8 cellular contexts compared by ENCODE assay signal in genomic region chr9:114267-115117, GRCh38. TPM values are rescaled to one million over a fixed set of nuclear protein-coding genes. Genes with fewer than 3 reads are reported as not detected.
DNase-seq lines count a peak whose midpoint lies in the region; ATAC-seq and TF ChIP-seq lines count a peak whose summit lies in the region.
"Not testable (repeated sequence)": the region's sequence is repeated elsewhere in the genome, so short reads cannot be mapped to it uniquely, and the experiment has no call there.

No MANE protein-coding gene starts in this region.

- not testable (repeated sequence) for H3K9me3 ChIP-seq in iPS DF 6.9 (ENCODE audit: control insufficient read depth, insufficient read depth, low read length); neural cell (ENCODE audit: low read length)

- intact Hi-C loops in activated CD4-positive, alpha-beta memory T cell treated with anti-CD3 and anti-CD28 coated beads for 36 hours (cut with micrococcal nuclease): not testable (repeated sequence)

- H4K20me1 ChIP-seq in neural cell (ENCODE audit: insufficient read depth): not testable (repeated sequence)

- H3K4me3 Mint-ChIP-seq in activated CD4-positive, alpha-beta memory T cell treated with anti-CD3 and anti-CD28 coated beads for 36 hours: peak overlapping the region; percentile 73
- peak overlapping the region; percentile 84 to 90 for H3K4me3 Mint-ChIP-seq in stimulated activated naive CD8-positive, alpha-beta T cell treated with anti-CD3 and anti-CD28 coated beads, Interleukin-15, amount 100 ng/mL, for 72 hours

- not testable (repeated sequence) for H3K36me3 ChIP-seq in iPS DF 6.9 (ENCODE audit: control insufficient read depth, insufficient read depth, low read length); neural cell (ENCODE audit: insufficient read depth, low read length)

- not testable (repeated sequence) for H3K4me1 ChIP-seq in iPS DF 6.9 (ENCODE audit: control insufficient read depth, insufficient read depth, low read length)

- TF ChIP-seq EP300 in neural cell (conservative IDR thresholded peaks at IDR 0.05; ENCODE audit: poor library complexity, severe bottlenecking): not testable (repeated sequence)

- H3K27me3 Mint-ChIP-seq in activated CD4-positive, alpha-beta memory T cell treated with anti-CD3 and anti-CD28 coated beads for 36 hours: peaks cover 31% of the 10 kb centered on the region
- peaks cover 55% of the 10 kb centered on the region for H3K27me3 Mint-ChIP-seq in stimulated activated naive CD8-positive, alpha-beta T cell treated with anti-CD3 and anti-CD28 coated beads, Interleukin-15, amount 100 ng/mL, for 72 hours

- ATAC-seq in GM21529 (IDR thresholded peaks at IDR 0.05; ENCODE audit: unreplicated experiment): peak; percentile 23
- peak; percentile 31 for ATAC-seq in stimulated activated naive CD8-positive, alpha-beta T cell treated with anti-CD3 and anti-CD28 coated beads, Interleukin-15, amount 100 ng/mL, for 72 hours

- not testable (repeated sequence) for TF ChIP-seq RAD21 in neural cell (conservative IDR thresholded peaks at IDR 0.05)

- not testable (repeated sequence) for TF ChIP-seq CTCF in coronary artery (IDR thresholded peaks at IDR 0.05); neural cell (IDR thresholded peaks at IDR 0.05; ENCODE audit: poor library complexity, severe bottlenecking)

- in situ Hi-C loops in Caki2 (cut with HindIII; ENCODE audit: low pct_unique_long_range_greater_than_20kb, low sequenced_read_pairs): not testable (repeated sequence)

- H3K4me3 ChIP-seq in coronary artery: peak overlapping the region; percentile 73
- peak overlapping the region; percentile 26; the same call in 1 of the 2 replicates for H3K4me3 ChIP-seq in iPS DF 6.9 (ENCODE audit: low read length)
- H3K4me3 ChIP-seq in neural cell (ENCODE audit: low read length): peak overlapping the region; percentile 55

- not testable (repeated sequence) for H3F3A ChIP-seq in neural cell (ENCODE audit: insufficient read depth, low read length, poor library complexity, severe bottlenecking)

- peak; percentile 7 for DNase-seq in Caki2 (ENCODE audit: low read depth)
- DNase-seq in LHCN-M2 (ENCODE audit: low read depth): peak; percentile 2
- peak; percentile 14 for DNase-seq in activated CD4-positive, alpha-beta memory T cell treated with anti-CD3 and anti-CD28 coated beads for 36 hours
- not testable (repeated sequence) for DNase-seq in coronary artery (ENCODE audit: low spot score); iPS DF 6.9 (ENCODE audit: low read depth, low spot score); stimulated activated naive CD8-positive, alpha-beta T cell treated with anti-CD3 and anti-CD28 coated beads, Interleukin-15, amount 100 ng/mL, for 72 hours

- not testable (repeated sequence) for H3K9me3 Mint-ChIP-seq in activated CD4-positive, alpha-beta memory T cell treated with anti-CD3 and anti-CD28 coated beads for 36 hours; stimulated activated naive CD8-positive, alpha-beta T cell treated with anti-CD3 and anti-CD28 coated beads, Interleukin-15, amount 100 ng/mL, for 72 hours

- not testable (repeated sequence) for H3K79me2 ChIP-seq in neural cell (replicated peaks; ENCODE audit: insufficient read depth, low read length)

- H2AFZ ChIP-seq in neural cell (ENCODE audit: low read depth, low read length): not testable (repeated sequence)

- no CpG with 5 or more reads among the region's 73 CpGs for WGBS in iPS DF 6.9 (ENCODE audit: insufficient coverage, insufficient read length)

- POLR2A ChIA-PET in activated CD4-positive, alpha-beta memory T cell treated with anti-CD3 and anti-CD28 coated beads for 36 hours (lab: Charles Lee): not testable (repeated sequence)

- peaks cover 15% of the 10 kb centered on the region for H3K4me1 Mint-ChIP-seq in activated CD4-positive, alpha-beta memory T cell treated with anti-CD3 and anti-CD28 coated beads for 36 hours (ENCODE audit: low read depth)
- H3K4me1 Mint-ChIP-seq in stimulated activated naive CD8-positive, alpha-beta T cell treated with anti-CD3 and anti-CD28 coated beads, Interleukin-15, amount 100 ng/mL, for 72 hours: peaks cover 38% of the 10 kb centered on the region

- not testable (repeated sequence) for H3K9me2 ChIP-seq in neural cell (ENCODE audit: insufficient read depth, low read length)

- H3K36me3 Mint-ChIP-seq in activated CD4-positive, alpha-beta memory T cell treated with anti-CD3 and anti-CD28 coated beads for 36 hours: not testable (repeated sequence)

- not testable (repeated sequence) for H3K4me2 ChIP-seq in neural cell (ENCODE audit: low read length)

- H3K27ac Mint-ChIP-seq in activated CD4-positive, alpha-beta memory T cell treated with anti-CD3 and anti-CD28 coated beads for 36 hours: peak overlapping the region; percentile 23
- H3K27ac Mint-ChIP-seq in stimulated activated naive CD8-positive, alpha-beta T cell treated with anti-CD3 and anti-CD28 coated beads, Interleukin-15, amount 100 ng/mL, for 72 hours: not testable (repeated sequence)

- CTCF ChIA-PET in activated CD4-positive, alpha-beta memory T cell treated with anti-CD3 and anti-CD28 coated beads for 36 hours (lab: Charles Lee): not testable (repeated sequence)

- H3K27me3 ChIP-seq in iPS DF 6.9 (ENCODE audit: control insufficient read depth, insufficient read depth, low read length) (peaks cover 37% of the 10 kb centered on the region), neural cell (ENCODE audit: insufficient read depth, low read depth, low read length) (peaks cover 62% of the 10 kb centered on the region)

- H3K9ac ChIP-seq in neural cell (ENCODE audit: low read length): not testable (repeated sequence)

- not testable (repeated sequence) for H3K27ac ChIP-seq in coronary artery; iPS DF 6.9 (ENCODE audit: low read length); neural cell (ENCODE audit: low read length)

TF ChIP-seq in neural cell, 6 proteins besides CTCF, POLR2A, EP300 and RAD21:
- peak; percentile 27 for TF ChIP-seq POLR2AphosphoS5 (IDR thresholded peaks at IDR 0.05)

RNA-seq across cellular contexts. Expression of gene FOXD4, which starts 3.7 kb away (rescaled TPM):
- not detected in 2 replicates for total RNA-seq in Caki2 (2014; rRNA removed; shearing (Covaris generic); ENCODE audit: low replicate concordance)
- total RNA-seq in LHCN-M2 (2014; rRNA removed): 0.06 and 0.52 TPM in 2 replicates
- 0.13 TPM for polyA plus RNA-seq in LHCN-M2 (2012)
- total RNA-seq in activated CD4-positive, alpha-beta memory T cell treated with anti-CD3 and anti-CD28 coated beads for 36 hours: not detected
- 2.3 and 2.5 TPM in 2 replicates for polyA plus RNA-seq in neural cell
- 2.9 and 3.2 TPM in 2 replicates for polyA minus RNA-seq in neural cell
